2 cellular contexts compared by ENCODE assay signal in genomic region chr13:20392530-20392929, GRCh38.
TF ChIP-seq lines count a peak whose summit lies in the region.

No MANE protein-coding gene starts in this region.

TF ChIP-seq in GM12891, 5 proteins besides CTCF, POLR2A, EP300 and RAD21:
- no peak for TF ChIP-seq PAX5 (IDR thresholded peaks at IDR 0.05; ENCODE audit: insufficient read depth, low read length, severe bottlenecking)
- TF ChIP-seq TAF1 (IDR thresholded peaks at IDR 0.05; ENCODE audit: low read depth, low read length): no peak
- no peak for TF ChIP-seq SPI1 (IDR thresholded peaks at IDR 0.05; ENCODE audit: low read depth, low read length)
- no peak for TF ChIP-seq POU2F2 (IDR thresholded peaks at IDR 0.05; ENCODE audit: low read depth, low read length)
- TF ChIP-seq POLR2AphosphoS5 (IDR thresholded peaks at IDR 0.05; ENCODE audit: low read depth, low read length): no peak
TF ChIP-seq in GM12891: peak in this region for 0.

TF ChIP-seq in H1, 55 proteins besides CTCF, POLR2A, EP300 and RAD21:
- no peak for TF ChIP-seq BRCA1 (IDR thresholded peaks at IDR 0.05; ENCODE audit: low read depth, low read length)
- TF ChIP-seq SRF (IDR thresholded peaks at IDR 0.05; ENCODE audit: low read depth, low read length): no peak
- TF ChIP-seq KDM1A (IDR thresholded peaks at IDR 0.05; ENCODE audit: borderline replicate concordance, low read length): no peak
- TF ChIP-seq RFX5 (IDR thresholded peaks at IDR 0.05; ENCODE audit: borderline replicate concordance, low read depth, low read length): no peak
- no peak for TF ChIP-seq CBX8 (IDR thresholded peaks at IDR 0.05; ENCODE audit: borderline replicate concordance, low read depth, low read length)
- no peak for TF ChIP-seq CHD1 (IDR thresholded peaks at IDR 0.05; ENCODE audit: low read depth, low read length)
- TF ChIP-seq NANOG (IDR thresholded peaks at IDR 0.05; ENCODE audit: insufficient read depth, low read depth, low read length, poor library complexity, severe bottlenecking): no peak
- TF ChIP-seq SP4 (IDR thresholded peaks at IDR 0.05; ENCODE audit: low read length): no peak
- no peak for TF ChIP-seq USF2 (IDR thresholded peaks at IDR 0.05; ENCODE audit: low read length)
- TF ChIP-seq SUZ12 (IDR thresholded peaks at IDR 0.05; ENCODE audit: low read length): no peak
- no peak for TF ChIP-seq SIX5 (IDR thresholded peaks at IDR 0.05; ENCODE audit: low read depth, low read length)
- no peak for TF ChIP-seq SAP30 (IDR thresholded peaks at IDR 0.05; ENCODE audit: insufficient read depth, insufficient replicate concordance, low read length)
